ENCODE assay signal across 9 cellular contexts in the genomic region with DNA sequence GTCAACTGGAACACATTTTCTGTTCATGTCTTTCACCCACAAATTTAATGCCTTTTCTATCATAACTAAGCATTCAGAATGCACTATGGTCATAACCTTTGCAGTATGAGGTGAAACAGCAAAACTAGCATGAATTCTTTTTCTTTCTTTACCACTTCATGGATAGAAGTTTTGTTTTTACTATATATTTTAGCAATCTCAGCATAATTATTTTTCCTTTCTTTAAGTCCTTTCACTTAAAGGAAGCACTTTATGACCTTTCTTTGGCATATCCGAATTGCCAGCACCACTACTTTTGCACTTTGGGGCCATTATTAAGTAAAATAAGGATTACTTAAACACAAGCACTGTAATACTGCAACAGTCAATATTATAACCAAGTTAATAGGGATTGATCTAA.
"Had no signal": no experiment of that assay in that cellular context is flagged by ENCODE, and none has a peak within 500 bp of the region (broad histone marks: within the 10 kb centered on the region; RNA-seq: fewer than 3 reads in every experiment).

No MANE protein-coding gene starts in this region.

- H3K9ac ChIP-seq: GM23248 had no signal

- H3K36me3 ChIP-seq: HAP-1 had no signal

- H3K27ac ChIP-seq: GM23248, HL-60 had no signal

- H3K27ac Mint-ChIP-seq: HFFc6, IgD-negative memory B cell had no signal

- H2AFZ ChIP-seq: GM23248 had no signal

- H3K36me3 Mint-ChIP-seq: IgD-negative memory B cell had no signal

- H3K4me1 ChIP-seq: HAP-1 had no signal

- H3K9me3 Mint-ChIP-seq: HFFc6, IgD-negative memory B cell had no signal

- H3K9me3 ChIP-seq: HAP-1 had no signal

- H3K27me3 Mint-ChIP-seq: IgD-negative memory B cell had no signal

- H3K4me3 ChIP-seq: GM23248, HAP-1 had no signal

- H3K4me3 Mint-ChIP-seq: HFFc6, IgD-negative memory B cell had no signal

- H3K4me1 Mint-ChIP-seq: IgD-negative memory B cell had no signal

- DNase-seq: GM23248, GOT3, H7, HFFc6, KG1 had no signal

- ATAC-seq: HCT116 had no signal
